ENCODE assay signal across 27 cellular contexts in the genomic region with DNA sequence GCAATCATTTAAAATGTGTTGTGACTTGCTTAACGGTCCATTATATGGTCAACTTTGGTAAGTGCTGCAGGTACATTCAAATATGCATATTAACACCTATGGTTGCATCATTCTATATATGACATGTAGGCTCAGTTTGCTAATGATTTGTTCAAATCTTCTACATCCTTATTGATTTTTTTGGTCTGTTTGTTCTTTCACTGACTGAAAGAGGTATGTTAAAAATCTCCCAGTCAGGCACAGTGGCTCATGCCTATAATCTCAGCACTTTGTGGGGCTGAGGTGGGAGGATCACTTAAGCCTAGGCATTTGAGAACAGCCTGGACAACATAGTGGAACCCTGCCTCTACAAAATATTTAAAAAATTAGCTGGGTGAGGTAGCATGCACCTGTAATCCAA.
"Had no signal": no experiment of that assay in that cellular context is flagged by ENCODE, and none has a peak within 500 bp of the region (broad histone marks: within the 10 kb centered on the region; RNA-seq: fewer than 3 reads in every experiment).

No MANE protein-coding gene starts in this region.

- H3K4me2 ChIP-seq: hepatocyte, neural progenitor cell had no signal

- H3K9ac ChIP-seq: neural progenitor cell, parathyroid adenoma had no signal

- H3K9me3 ChIP-seq: heart right ventricle, left ventricle myocardium inferior, neutrophil, right atrium auricular region, suprapubic skin, thoracic aorta, tibial nerve, upper lobe of left lung had no signal

- H3K27me3 Mint-ChIP-seq: naive B cell; stimulated activated naive CD8-positive, alpha-beta T cell treated with anti-CD3 and anti-CD28 coated beads, Interleukin-15, Interleukin-2, amounts not matched to agents 100 ng/mL and 50 ng/mL, for 24 hours had no signal

- H3K9me3 Mint-ChIP-seq: naive B cell; natural killer cell; nephron progenitor cell; neural progenitor cell; stimulated activated naive CD8-positive, alpha-beta T cell treated with anti-CD3 and anti-CD28 coated beads, Interleukin-15, Interleukin-2, amounts not matched to agents 100 ng/mL and 50 ng/mL, for 24 hours had no signal

- H3K4me1 Mint-ChIP-seq: mesothelial cell of epicardium, naive B cell, natural killer cell, nephron progenitor cell, neural progenitor cell had no signal

- H3K4me3 ChIP-seq: heart right ventricle, hepatocyte, left ventricle myocardium inferior, lung, neural progenitor cell, right atrium auricular region, skin epidermis, suprapubic skin, thoracic aorta, tibial nerve, upper lobe of left lung had no signal

- H3K27me3 ChIP-seq: heart right ventricle, hepatocyte, neural progenitor cell, neutrophil, right atrium auricular region, suprapubic skin, tibial nerve, upper lobe of left lung had no signal

- H3K27ac Mint-ChIP-seq: mesothelial cell of epicardium; natural killer cell; nephron progenitor cell; neural progenitor cell; stimulated activated naive CD8-positive, alpha-beta T cell treated with anti-CD3 and anti-CD28 coated beads, Interleukin-15, Interleukin-2, amounts not matched to agents 100 ng/mL and 50 ng/mL, for 24 hours had no signal

- DNase-seq: heart right ventricle; islet precursor cell; left ventricle myocardium inferior; mesendoderm; naive B cell; natural killer cell; nephron progenitor cell; occipital lobe; stimulated activated CD4-positive, alpha-beta T cell treated with anti-CD3 and anti-CD28 coated beads, Interleukin-12 subunit alpha, Interleukin-12 subunit beta, amount 100 ng/mL, for 4 hours; stimulated activated CD4-positive, alpha-beta T cell treated with anti-CD3 and anti-CD28 coated beads, Interleukin-15, amount 100 ng/mL, for 24 hours; stimulated activated CD4-positive, alpha-beta T cell treated with anti-CD3 and anti-CD28 coated beads, Interleukin-2, amount 100 ng/mL, for 24 hours; stimulated activated CD4-positive, alpha-beta T cell treated with anti-CD3 and anti-CD28 coated beads, Interleukin-4, amount 100 ng/mL, for 1 hour; stimulated activated naive CD4-positive, alpha-beta T cell; upper lobe of left lung had no signal

- H3K27ac ChIP-seq: heart right ventricle, hepatocyte, left ventricle myocardium inferior, neural progenitor cell, neutrophil, parathyroid adenoma, right atrium auricular region, skin epidermis, suprapubic skin, thoracic aorta, tibial nerve, upper lobe of left lung had no signal

- H3K4me3 Mint-ChIP-seq: mesothelial cell of epicardium; naive B cell; natural killer cell; nephron progenitor cell; neural progenitor cell; stimulated activated naive CD8-positive, alpha-beta T cell treated with anti-CD3 and anti-CD28 coated beads, Interleukin-15, Interleukin-2, amounts not matched to agents 100 ng/mL and 50 ng/mL, for 24 hours had no signal

- ATAC-seq: heart right ventricle, natural killer cell, sciatic nerve had no signal

- H3K36me3 ChIP-seq: neural progenitor cell, neutrophil, right atrium auricular region, suprapubic skin, thoracic aorta, upper lobe of left lung had no signal

- H3K4me1 ChIP-seq: left ventricle myocardium inferior, neural progenitor cell, parathyroid adenoma, right atrium auricular region, tibial nerve had no signal

- H3K79me2 ChIP-seq: hepatocyte, parathyroid adenoma had no signal

- H2AFZ ChIP-seq: hepatocyte, neural progenitor cell, parathyroid adenoma had no signal

- H3K36me3 Mint-ChIP-seq: natural killer cell had no signal
